ENCODE assay signal across 19 cellular contexts in genomic region chr6:141467881-141468280, GRCh38.
DNase-seq lines count a peak whose midpoint lies in the region; ATAC-seq, FAIRE-seq and TF ChIP-seq lines count a peak whose summit lies in the region.
"Had no signal": no experiment of that assay in that cellular context is flagged by ENCODE, and none has a peak within 500 bp of the region (broad histone marks: within the 10 kb centered on the region; RNA-seq: fewer than 3 reads in every experiment).

No MANE protein-coding gene starts in this region.

- FAIRE-seq in astrocyte (lab: Jason Lieb, UNC), result peak; percentile 88
- FAIRE-seq: small intestine had no signal

- H3K4me1 ChIP-seq in astrocyte (ENCODE audit: insufficient read depth, low read length) (no peaks in the 10 kb centered on the region), mesenchymal stem cell (ENCODE audit: control insufficient read depth, insufficient read depth, low read depth, low read length) (no peaks in the 10 kb centered on the region), A673 (ENCODE audit: insufficient read depth, low read length, poor library complexity, severe bottlenecking) (no peaks in the 10 kb centered on the region)

- H2BK15ac ChIP-seq in mesenchymal stem cell (ENCODE audit: low read depth, poor library complexity, severe bottlenecking), result no peak overlapping the region

- no peaks in the 10 kb centered on the region for H3K36me3 Mint-ChIP-seq in astrocyte (ENCODE audit: low read depth, unreplicated experiment)

- no peak overlapping the region for H3K4me3 Mint-ChIP-seq in astrocyte (ENCODE audit: unreplicated experiment)
- no peak overlapping the region for H3K4me3 Mint-ChIP-seq in stimulated activated naive CD8-positive, alpha-beta T cell treated with anti-CD3 and anti-CD28 coated beads, Interleukin-15, amount 100 ng/mL, for 72 hours
- H3K4me3 Mint-ChIP-seq: B cell had no signal

- H4K91ac ChIP-seq in mesenchymal stem cell (ENCODE audit: low read length), result no peak overlapping the region

- H3K36me3 ChIP-seq in astrocyte (ENCODE audit: insufficient read depth, low read length) (no peaks in the 10 kb centered on the region), mesenchymal stem cell (ENCODE audit: control insufficient read depth in 1 of 2, insufficient read depth in 2 of 2, low read depth in 1 of 2, low read length in 2 of 2) (no peaks in the 10 kb centered on the region), A673 (ENCODE audit: insufficient read depth, low read length, poor library complexity, severe bottlenecking) (no peaks in the 10 kb centered on the region)
- H3K36me3 ChIP-seq: cardiac muscle cell, thoracic aorta had no signal

- no peak overlapping the region for H3K23ac ChIP-seq in mesenchymal stem cell (ENCODE audit: low read length in 2 of 2)

- no peak overlapping the region for H2AK5ac ChIP-seq in mesenchymal stem cell (ENCODE audit: low read length, severe bottlenecking)

- peaks cover 3% of the 10 kb centered on the region for H3K9me3 Mint-ChIP-seq in astrocyte (ENCODE audit: unreplicated experiment)
- no peaks in the 10 kb centered on the region for H3K9me3 Mint-ChIP-seq in stimulated activated naive CD8-positive, alpha-beta T cell treated with anti-CD3 and anti-CD28 coated beads, Interleukin-15, amount 100 ng/mL, for 72 hours

- H3K4me2 ChIP-seq in astrocyte (ENCODE audit: low read length), result no peak overlapping the region
- no peak overlapping the region for H3K4me2 ChIP-seq in mesenchymal stem cell (ENCODE audit: low read length, poor library complexity, severe bottlenecking)

- H2AFZ ChIP-seq in astrocyte (ENCODE audit: low read depth, low read length) (no peak overlapping the region), mesenchymal stem cell (ENCODE audit: low read depth, low read length) (no peak overlapping the region)

- no peak overlapping the region for H3K4me3 ChIP-seq in astrocyte (ENCODE audit: insufficient read depth, low read depth, low read length)
- H3K4me3 ChIP-seq in mesenchymal stem cell (ENCODE audit: insufficient read depth in 1 of 2, low read depth in 1 of 2, low read length in 2 of 2), result no peak overlapping the region
- no peak overlapping the region for H3K4me3 ChIP-seq in A673 (ENCODE audit: low read depth, low read length, poor library complexity, severe bottlenecking)
- H3K4me3 ChIP-seq: cardiac muscle cell, thoracic aorta had no signal

- no peaks in the 10 kb centered on the region for H4K20me1 ChIP-seq in astrocyte (ENCODE audit: insufficient read depth, low read length)

- CTCF ChIA-PET in A673 (lab: Charles Lee), result no interaction called here

- H3K9ac ChIP-seq in astrocyte (ENCODE audit: low read length), result no peak overlapping the region
- H3K9ac ChIP-seq in mesenchymal stem cell (ENCODE audit: low read length), result no peak overlapping the region

- H3K27me3 ChIP-seq in astrocyte (ENCODE audit: insufficient read depth, low read length) (no peaks in the 10 kb centered on the region), mesenchymal stem cell (ENCODE audit: control insufficient read depth in 1 of 2, insufficient read depth in 1 of 2, low read length in 2 of 2) (no peaks in the 10 kb centered on the region), A673 (replicated peaks; ENCODE audit: insufficient read depth, low read depth, low read length, poor library complexity) (no peaks in the 10 kb centered on the region)
- H3K27me3 ChIP-seq: cardiac muscle cell had no signal

- no peak overlapping the region for H2BK5ac ChIP-seq in mesenchymal stem cell (ENCODE audit: low read depth, low read length, poor library complexity, severe bottlenecking)

- TF ChIP-seq CTCF in astrocyte (IDR thresholded peaks at IDR 0.05; ENCODE audit: insufficient read depth, low read depth, low read length) (no peak), A673 (conservative IDR thresholded peaks at IDR 0.05; ENCODE audit: low read depth, low read length) (no peak)

- no peak overlapping the region for H2BK120ac ChIP-seq in mesenchymal stem cell (ENCODE audit: low read depth, low read length)

- BruUV-seq in A673 (replicated peaks; lab: Mats Ljungman, UMichigan), result no TSS peak

- intact Hi-C loops in A673 (cut with micrococcal nuclease; ENCODE audit: unreplicated experiment) (no loop called here), Right ventricle myocardium superior (cut with DNase I) (no loop called here)

- DNase-seq in EL (peak; percentile 18), M059J (ENCODE audit: low read depth) (peak; percentile 89), astrocyte (ENCODE audit: low read depth) (peak; percentile 91), mesenchymal stem cell (peak; percentile 18), A673 (ENCODE audit: low spot score) (no peak), GDM1 (lab: John Stamatoyannopoulos, UW) (no peak), Right ventricle myocardium superior (no peak)
- DNase-seq in stimulated activated naive CD8-positive, alpha-beta T cell treated with anti-CD3 and anti-CD28 coated beads, Interleukin-15, amount 100 ng/mL, for 72 hours, result no peak
- DNase-seq: activated naive CD4-positive, alpha-beta T cell treated with anti-CD3 and anti-CD28 coated beads, Interleukin-2, amount 50 U/mL, for 16 hours; activated T-cell treated with anti-CD3 and anti-CD28 coated beads for 4 hours; effector CD4-positive, alpha-beta T cell; KBM-7; NCI-H1436 treated with DMSO at 0.1 percent for 48 hours; posterior cingulate gyrus; small intestine had no signal

- no peaks in the 10 kb centered on the region for H3K79me1 ChIP-seq in mesenchymal stem cell (replicated peaks; ENCODE audit: low read length, poor library complexity, severe bottlenecking)

- H3K27ac Mint-ChIP-seq in astrocyte (ENCODE audit: unreplicated experiment), result no peak overlapping the region
- H3K27ac Mint-ChIP-seq in stimulated activated naive CD8-positive, alpha-beta T cell treated with anti-CD3 and anti-CD28 coated beads, Interleukin-15, amount 100 ng/mL, for 72 hours, result peak overlapping the region in 1 of 2 donors; percentile 25
- H3K27ac Mint-ChIP-seq: B cell had no signal

- H3K14ac ChIP-seq in mesenchymal stem cell (ENCODE audit: low read length in 2 of 2), result no peak overlapping the region

- H3K18ac ChIP-seq in mesenchymal stem cell (ENCODE audit: low read depth in 1 of 2, low read length in 2 of 2), result no peak overlapping the region

- no peaks in the 10 kb centered on the region for H3K9me3 ChIP-seq in astrocyte (ENCODE audit: insufficient read depth, low read depth, low read length)
- no peaks in the 10 kb centered on the region for H3K9me3 ChIP-seq in mesenchymal stem cell (ENCODE audit: control insufficient read depth, low read length)
- peaks cover 4% of the 10 kb centered on the region for H3K9me3 ChIP-seq in A673 (ENCODE audit: low read depth, low read length, poor library complexity, severe bottlenecking)
- H3K9me3 ChIP-seq: thoracic aorta had no signal

- no peak overlapping the region for H3K4ac ChIP-seq in mesenchymal stem cell (ENCODE audit: low read depth in 1 of 2, low read length in 2 of 2)

- no peaks in the 10 kb centered on the region for H3K79me2 ChIP-seq in astrocyte (ENCODE audit: insufficient read depth, low read length)

- no peak overlapping the region for H4K8ac ChIP-seq in mesenchymal stem cell (ENCODE audit: low read length)

- H3K27me3 Mint-ChIP-seq in astrocyte (ENCODE audit: low read depth, unreplicated experiment), result no peaks in the 10 kb centered on the region
- H3K27me3 Mint-ChIP-seq in stimulated activated naive CD8-positive, alpha-beta T cell treated with anti-CD3 and anti-CD28 coated beads, Interleukin-15, amount 100 ng/mL, for 72 hours, result no peaks in the 10 kb centered on the region
- H3K27me3 Mint-ChIP-seq: B cell had no signal

- H3K27ac ChIP-seq in astrocyte (ENCODE audit: low read depth, low read length) (no peak overlapping the region), mesenchymal stem cell (ENCODE audit: low read length, poor library complexity, severe bottlenecking) (no peak overlapping the region), A673 (ENCODE audit: low read depth, low read length, poor library complexity, severe bottlenecking) (no peak overlapping the region)
- H3K27ac ChIP-seq: cardiac muscle cell, thoracic aorta had no signal

- ATAC-seq in stimulated activated naive CD8-positive, alpha-beta T cell treated with anti-CD3 and anti-CD28 coated beads, Interleukin-15, amount 100 ng/mL, for 72 hours, result no peak
- no peak for ATAC-seq in Right ventricle myocardium superior (ENCODE audit: poor library complexity)
- ATAC-seq: left lobe of liver had no signal

- POLR2A ChIA-PET in A673 (lab: Charles Lee; ENCODE audit: low non-redundant PET), result no interaction called here

- H3K4me1 Mint-ChIP-seq in astrocyte (ENCODE audit: low read depth, unreplicated experiment), result peaks cover 21% of the 10 kb centered on the region
- no peaks in the 10 kb centered on the region for H3K4me1 Mint-ChIP-seq in stimulated activated naive CD8-positive, alpha-beta T cell treated with anti-CD3 and anti-CD28 coated beads, Interleukin-15, amount 100 ng/mL, for 72 hours

- no peak overlapping the region for H2BK12ac ChIP-seq in mesenchymal stem cell (ENCODE audit: low read length in 2 of 2)

Comparison
In these comparisons a context has a peak if more than half of its experiments do, and no peak if none do; other contexts are left out.
1. DNase-seq: peak in EL (single experiment), M059J (single experiment), astrocyte (single experiment) and mesenchymal stem cell (single experiment); none in stimulated activated naive CD8-positive, alpha-beta T cell treated with anti-CD3 and anti-CD28 coated beads, Interleukin-15, amount 100 ng/mL, for 72 hours (0 of 2), A673 (single experiment), GDM1 (single experiment) and Right ventricle myocardium superior (single experiment).